38 cellular contexts compared by ENCODE assay signal in genomic region chr11:124618863-124619262, GRCh38. TPM values are rescaled to one million over a fixed set of nuclear protein-coding genes. Genes with fewer than 3 reads are reported as not detected.
"Had no signal": no experiment of that assay in that cellular context is flagged by ENCODE, and none has a peak within 500 bp of the region (broad histone marks: within the 10 kb centered on the region; RNA-seq: fewer than 3 reads in every experiment).

No MANE protein-coding gene starts in this region.

- H3K4me3 ChIP-seq: ascending aorta, breast epithelium, cardiac muscle cell, colonic mucosa, esophagus squamous epithelium, gastroesophageal sphincter, heart right ventricle had no signal

- H3K36me3 Mint-ChIP-seq: activated naive CD4-positive, alpha-beta T cell treated with anti-CD3 and anti-CD28 coated beads, Interleukin-2, amount 10 ng/mL, durations not matched to agents 7 days and 5 days; activated naive CD8-positive, alpha-beta T cell treated with anti-CD3 and anti-CD28 coated beads, Interleukin-2, amount 10 ng/mL, durations not matched to agents 7 days and 5 days; brain; WTC11 had no signal

- H3K27me3 ChIP-seq: ascending aorta, colonic mucosa had no signal

- FAIRE-seq: endometrium, endothelial cell of umbilical vein had no signal

- H3K9me3 ChIP-seq: ascending aorta, breast epithelium, colonic mucosa, esophagus squamous epithelium, gastroesophageal sphincter, heart right ventricle had no signal

- H3K4me3 Mint-ChIP-seq: activated CD4-positive, alpha-beta memory T cell treated with anti-CD3 and anti-CD28 coated beads, Interleukin-2, amount 10 ng/mL, durations not matched to agents 7 days and 5 days; activated CD4-positive, alpha-beta T cell treated with anti-CD3 and anti-CD28 coated beads, Interleukin-2, amount 10 ng/mL, durations not matched to agents 7 days and 5 days; activated naive CD4-positive, alpha-beta T cell treated with anti-CD3 and anti-CD28 coated beads, Interleukin-2, amount 10 ng/mL, durations not matched to agents 7 days and 5 days; activated naive CD8-positive, alpha-beta T cell treated with anti-CD3 and anti-CD28 coated beads, Interleukin-2, amount 10 ng/mL, durations not matched to agents 7 days and 5 days; activated T-cell treated with anti-CD3 and anti-CD28 coated beads, Interleukin-2, amount 50 U/mL, for 24 hours; activated T-cell treated with anti-CD3 and anti-CD28 coated beads, Interleukin-2, amount 50 U/mL, for 72 hours; brain; T-helper 17 cell; T-helper 2 cell treated with Interferon-gamma antibody and Interleukin-4, amounts not matched to agents 5 μg/mL and 100 μg/mL, for 36 hours; WTC11 had no signal

- DNase-seq: activated CD4-positive, alpha-beta memory T cell treated with anti-CD3 and anti-CD28 coated beads, Interleukin-2, amount 10 ng/mL, durations not matched to agents 7 days and 5 days; activated CD4-positive, alpha-beta T cell treated with anti-CD3 and anti-CD28 coated beads for 1 hour; activated CD4-positive, alpha-beta T cell treated with anti-CD3 and anti-CD28 coated beads for 4 hours; activated CD4-positive, alpha-beta T cell treated with anti-CD3 and anti-CD28 coated beads, Interleukin-2, amount 10 ng/mL, durations not matched to agents 7 days and 5 days; activated CD4-positive, alpha-beta T cell treated with anti-CD3 and anti-CD28 coated beads, Interleukin-2, amount 50 U/mL, for 4 hours; activated CD8-positive, alpha-beta memory T cell treated with anti-CD3 and anti-CD28 coated beads, Interleukin-2, amount 50 U/mL, for 48 hours; activated gamma-delta T cell; activated naive CD4-positive, alpha-beta T cell; activated naive CD4-positive, alpha-beta T cell treated with anti-CD3 and anti-CD28 coated beads, Interleukin-2, amount 10 ng/mL, durations not matched to agents 7 days and 5 days; activated naive CD8-positive, alpha-beta T cell treated with anti-CD3 and anti-CD28 coated beads, Interleukin-2, amount 10 ng/mL, durations not matched to agents 7 days and 5 days; activated T-cell treated with anti-CD3 and anti-CD28 coated beads for 4 hours; activated T-cell treated with anti-CD3 and anti-CD28 coated beads, Interleukin-2, amount 50 U/mL, for 24 hours; activated T-cell treated with anti-CD3 and anti-CD28 coated beads, Interleukin-2, amount 50 U/mL, for 72 hours; central memory CD4-positive, alpha-beta T cell; cerebellar nuclear complex; colonic mucosa; effector CD8-positive, alpha-beta T cell; esophagus squamous epithelium; foreskin melanocyte; heart right ventricle; T-helper 17 cell; T1000 had no signal

- H3K36me3 ChIP-seq: ascending aorta, breast epithelium, cardiac muscle cell, colonic mucosa, esophagus squamous epithelium, gastroesophageal sphincter, heart right ventricle had no signal

- H3K4me1 ChIP-seq: ascending aorta had no signal

- H3K27ac Mint-ChIP-seq: activated CD4-positive, alpha-beta memory T cell treated with anti-CD3 and anti-CD28 coated beads, Interleukin-2, amount 10 ng/mL, durations not matched to agents 7 days and 5 days; activated CD4-positive, alpha-beta T cell treated with anti-CD3 and anti-CD28 coated beads, Interleukin-2, amount 10 ng/mL, durations not matched to agents 7 days and 5 days; activated naive CD4-positive, alpha-beta T cell treated with anti-CD3 and anti-CD28 coated beads, Interleukin-2, amount 10 ng/mL, durations not matched to agents 7 days and 5 days; activated naive CD4-positive, alpha-beta T cell treated with anti-CD3 and anti-CD28 coated beads, Interleukin-2, amount 50 U/mL, for 72 hours; activated naive CD8-positive, alpha-beta T cell treated with anti-CD3 and anti-CD28 coated beads, Interleukin-2, amount 10 ng/mL, durations not matched to agents 7 days and 5 days; activated T-cell treated with anti-CD3 and anti-CD28 coated beads, Interleukin-2, amount 50 U/mL, for 24 hours; activated T-cell treated with anti-CD3 and anti-CD28 coated beads, Interleukin-2, amount 50 U/mL, for 72 hours; brain; T-helper 17 cell; T-helper 2 cell treated with Interferon-gamma antibody and Interleukin-4, amounts not matched to agents 5 μg/mL and 100 μg/mL, for 36 hours; WTC11 had no signal

- H3K9me3 Mint-ChIP-seq: activated CD4-positive, alpha-beta memory T cell treated with anti-CD3 and anti-CD28 coated beads, Interleukin-2, amount 10 ng/mL, durations not matched to agents 7 days and 5 days; activated CD4-positive, alpha-beta T cell treated with anti-CD3 and anti-CD28 coated beads, Interleukin-2, amount 10 ng/mL, durations not matched to agents 7 days and 5 days; activated naive CD4-positive, alpha-beta T cell treated with anti-CD3 and anti-CD28 coated beads, Interleukin-2, amount 10 ng/mL, durations not matched to agents 7 days and 5 days; activated naive CD4-positive, alpha-beta T cell treated with anti-CD3 and anti-CD28 coated beads, Interleukin-2, amount 50 U/mL, for 72 hours; activated naive CD8-positive, alpha-beta T cell treated with anti-CD3 and anti-CD28 coated beads, Interleukin-2, amount 10 ng/mL, durations not matched to agents 7 days and 5 days; activated T-cell treated with anti-CD3 and anti-CD28 coated beads, Interleukin-2, amount 50 U/mL, for 24 hours; T-helper 2 cell treated with Interferon-gamma antibody and Interleukin-4, amounts not matched to agents 5 μg/mL and 100 μg/mL, for 36 hours; WTC11 had no signal

- ATAC-seq: activated naive CD4-positive, alpha-beta T cell treated with anti-CD3 and anti-CD28 coated beads, Interleukin-2, amount 50 U/mL, for 72 hours; activated T-cell treated with anti-CD3 and anti-CD28 coated beads, Interleukin-2, amount 50 U/mL, for 72 hours; gastroesophageal sphincter; heart right ventricle; T-helper 17 cell; WTC11 had no signal

- H3K27ac ChIP-seq: ascending aorta, breast epithelium, cardiac muscle cell, colonic mucosa, epithelial cell of prostate, esophagus squamous epithelium, gastroesophageal sphincter, heart right ventricle had no signal

RNA-seq across cellular contexts. Expression of gene PANX3, which starts 7.6 kb away (rescaled TPM):
- total RNA-seq: activated CD4-positive, alpha-beta memory T cell treated with anti-CD3 and anti-CD28 coated beads, Interleukin-2, amount 10 ng/mL, durations not matched to agents 7 days and 5 days; activated CD4-positive, alpha-beta T cell treated with anti-CD3 and anti-CD28 coated beads, Interleukin-2, amount 10 ng/mL, durations not matched to agents 7 days and 5 days; activated naive CD4-positive, alpha-beta T cell treated with anti-CD3 and anti-CD28 coated beads, Interleukin-2, amount 50 U/mL, for 72 hours; activated naive CD8-positive, alpha-beta T cell treated with anti-CD3 and anti-CD28 coated beads, Interleukin-2, amount 10 ng/mL, durations not matched to agents 7 days and 5 days; activated T-cell treated with anti-CD3 and anti-CD28 coated beads, Interleukin-2, amount 50 U/mL, for 72 hours; ascending aorta; breast epithelium; cardiac muscle cell; colonic mucosa; dermis microvascular lymphatic vessel endothelial cell; endothelial cell of umbilical vein; esophagus squamous epithelium; fibroblast of lung; fibroblast of villous mesenchyme; glomerular endothelial cell; heart right ventricle; T-helper 17 cell; WTC11 had no signal
- polyA plus RNA-seq: cardiac muscle cell, endothelial cell of umbilical vein, esophagus, fibroblast of lung, heart right ventricle had no signal

RNA-seq across cellular contexts. Expression of gene OR8A1, which starts 49.1 kb away (rescaled TPM):
- total RNA-seq: activated CD4-positive, alpha-beta memory T cell treated with anti-CD3 and anti-CD28 coated beads, Interleukin-2, amount 10 ng/mL, durations not matched to agents 7 days and 5 days; activated CD4-positive, alpha-beta T cell treated with anti-CD3 and anti-CD28 coated beads, Interleukin-2, amount 10 ng/mL, durations not matched to agents 7 days and 5 days; activated naive CD4-positive, alpha-beta T cell treated with anti-CD3 and anti-CD28 coated beads, Interleukin-2, amount 50 U/mL, for 72 hours; activated naive CD8-positive, alpha-beta T cell treated with anti-CD3 and anti-CD28 coated beads, Interleukin-2, amount 10 ng/mL, durations not matched to agents 7 days and 5 days; activated T-cell treated with anti-CD3 and anti-CD28 coated beads, Interleukin-2, amount 50 U/mL, for 72 hours; ascending aorta; breast epithelium; cardiac muscle cell; colonic mucosa; dermis microvascular lymphatic vessel endothelial cell; endothelial cell of umbilical vein; esophagus squamous epithelium; fibroblast of lung; fibroblast of villous mesenchyme; gastroesophageal sphincter; glomerular endothelial cell; heart right ventricle; T-helper 17 cell; WTC11 had no signal
- polyA plus RNA-seq: cardiac muscle cell, endothelial cell of umbilical vein, esophagus, fibroblast of lung, heart right ventricle had no signal

RNA-seq across cellular contexts. Expression of gene SPA17, which starts 54.8 kb away (rescaled TPM):
- total RNA-seq: ascending aorta had no signal
